1 cellular context compared by ENCODE assay signal in the genomic region with DNA sequence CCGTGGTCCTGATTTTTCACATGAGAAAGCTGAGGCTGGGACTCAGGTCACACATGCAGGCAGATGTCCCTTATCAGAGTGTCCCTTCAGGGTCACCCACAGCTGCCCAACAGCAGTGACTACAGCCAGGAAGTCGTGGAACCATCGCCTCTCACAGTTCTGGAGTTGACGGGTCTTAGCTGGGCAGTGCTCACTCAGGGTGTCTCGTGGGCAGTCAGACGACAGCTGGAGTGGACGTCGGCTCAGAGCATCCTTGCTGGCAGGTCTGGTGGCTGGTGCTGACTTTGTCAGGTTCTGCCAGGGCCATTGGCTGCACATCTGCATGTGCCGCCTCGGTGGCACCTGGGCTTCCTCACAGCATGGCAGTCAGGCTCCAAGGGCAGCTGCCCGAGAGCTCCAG.
TF ChIP-seq lines count a peak whose summit lies in the region.

No MANE protein-coding gene starts in this region.

TF ChIP-seq in HepG2, 621 proteins besides CTCF, POLR2A, EP300 and RAD21:
- TF ChIP-seq HCFC1 (IDR thresholded peaks at IDR 0.05; ENCODE audit: low read depth, low read length): no peak
- TF ChIP-seq ZNF749 (CRISPR knock-in tag; IDR thresholded peaks at IDR 0.05; ENCODE audit: borderline replicate concordance): no peak
- TF ChIP-seq, protein P1, sequence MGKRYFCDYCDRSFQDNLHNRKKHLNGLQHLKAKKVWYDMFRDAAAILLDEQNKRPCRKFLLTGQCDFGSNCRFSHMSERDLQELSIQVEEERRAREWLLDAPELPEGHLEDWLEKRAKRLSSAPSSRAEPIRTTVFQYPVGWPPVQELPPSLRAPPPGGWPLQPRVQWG (CRISPR knock-in tag; IDR thresholded peaks at IDR 0.05; ENCODE audit: borderline replicate concordance, low read depth): no peak
- TF ChIP-seq ATRX (CRISPR knock-in tag; IDR thresholded peaks at IDR 0.05; ENCODE audit: borderline replicate concordance): no peak
- no peak for TF ChIP-seq PTBP1 (IDR thresholded peaks at IDR 0.05; ENCODE audit: low read depth, low read length, poor library complexity, severe bottlenecking)
- no peak for TF ChIP-seq ZNF589 (CRISPR knock-in tag; conservative IDR thresholded peaks at IDR 0.05)
- TF ChIP-seq, protein P2, sequence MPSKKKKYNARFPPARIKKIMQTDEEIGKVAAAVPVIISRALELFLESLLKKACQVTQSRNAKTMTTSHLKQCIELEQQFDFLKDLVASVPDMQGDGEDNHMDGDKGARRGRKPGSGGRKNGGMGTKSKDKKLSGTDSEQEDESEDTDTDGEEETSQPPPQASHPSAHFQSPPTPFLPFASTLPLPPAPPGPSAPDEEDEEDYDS (CRISPR knock-in tag; IDR thresholded peaks at IDR 0.05): no peak
- TF ChIP-seq HDAC1 (CRISPR knock-in tag; IDR thresholded peaks at IDR 0.05): no peak
- TF ChIP-seq, protein P3, sequence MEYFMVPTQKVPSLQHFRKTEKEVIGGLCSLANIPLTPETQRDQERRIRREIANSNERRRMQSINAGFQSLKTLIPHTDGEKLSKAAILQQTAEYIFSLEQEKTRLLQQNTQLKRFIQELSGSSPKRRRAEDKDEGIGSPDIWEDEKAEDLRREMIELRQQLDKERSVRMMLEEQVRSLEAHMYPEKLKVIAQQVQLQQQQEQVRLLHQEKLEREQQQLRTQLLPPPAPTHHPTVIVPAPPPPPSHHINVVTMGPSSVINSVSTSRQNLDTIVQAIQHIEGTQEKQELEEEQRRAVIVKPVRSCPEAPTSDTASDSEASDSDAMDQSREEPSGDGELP (IDR thresholded peaks at IDR 0.05; ENCODE audit: borderline replicate concordance, low read depth): no peak
- TF ChIP-seq PHF20 (CRISPR knock-in tag; IDR thresholded peaks at IDR 0.05): no peak
- no peak for TF ChIP-seq ZBTB8A (CRISPR knock-in tag; IDR thresholded peaks at IDR 0.05; ENCODE audit: borderline replicate concordance, low read depth)
- no peak for TF ChIP-seq KDM5A (IDR thresholded peaks at IDR 0.05; ENCODE audit: borderline replicate concordance, low read length)
- TF ChIP-seq ZNF251 (CRISPR knock-in tag; IDR thresholded peaks at IDR 0.05): no peak
TF ChIP-seq in HepG2: peak in this region for 0.
